Comparison of ENCODE assay signal across 8 cellular contexts in genomic region chr4:47933798-47934197, GRCh38. TPM values are rescaled to one million over a fixed set of nuclear protein-coding genes. Genes with fewer than 3 reads are reported as not detected.
DNase-seq lines count a peak whose midpoint lies in the region; ATAC-seq, FAIRE-seq and TF ChIP-seq lines count a peak whose summit lies in the region.

No MANE protein-coding gene starts in this region.

- no peak for TF ChIP-seq EP300 in K562 (IDR thresholded peaks at IDR 0.05; ENCODE audit: low read length)

- intact Hi-C loops in K562 (cut with micrococcal nuclease) (loop anchor here (1.0 to 10.0 kb wide), 5 partner anchors 226 to 1089 kb away; no protein-coding TSS in a partner anchor), aorta (cut with DNase I) (loop anchor here (5.0 to 10.0 kb wide), 3 partner anchors 151 to 261 kb away; no protein-coding TSS in a partner anchor)

- H3K9me1 ChIP-seq in K562 (ENCODE audit: control insufficient read depth, insufficient read depth, low read length) = no peaks in the 10 kb centered on the region

- no peak overlapping the region for H3K4me2 ChIP-seq in DOHH2 (ENCODE audit: low read length)
- H3K4me2 ChIP-seq in K562 (ENCODE audit: insufficient read depth, low read length) = no peak overlapping the region

- no peak overlapping the region for H3K27ac ChIP-seq in DOHH2 (ENCODE audit: low read depth, low read length)
- no peak overlapping the region for H3K27ac ChIP-seq in K562 (ENCODE audit: extremely low read depth, low read depth, low read length)
- no peak overlapping the region for H3K27ac ChIP-seq in aorta (ENCODE audit: low read depth in 1 of 2, low read length in 2 of 2)
- no peak overlapping the region for H3K27ac ChIP-seq in effector memory CD4-positive, alpha-beta T cell (ENCODE audit: insufficient read depth, low read length, poor library complexity, severe bottlenecking)

- H3K27me3 ChIP-seq in DOHH2 (ENCODE audit: control insufficient read depth, low read length) (no peaks in the 10 kb centered on the region), K562 (ENCODE audit: control insufficient read depth in 2 of 2, insufficient read depth in 2 of 2, low read length in 2 of 2) (peaks cover 10% of the 10 kb centered on the region in 2 experiments; a peak in 2 of 5 replicates), kidney epithelial cell (ENCODE audit: control insufficient read depth, insufficient read depth, low read length) (no peaks in the 10 kb centered on the region), aorta (ENCODE audit: control insufficient read depth in 1 of 2, insufficient read depth in 2 of 2, low read length in 1 of 2) (no peaks in the 10 kb centered on the region)
- H3K27me3 ChIP-seq in effector memory CD4-positive, alpha-beta T cell (replicated peaks; ENCODE audit: control insufficient read depth, insufficient read depth, low read length, poor library complexity, severe bottlenecking) = no peaks in the 10 kb centered on the region

- no peak overlapping the region for H2AFZ ChIP-seq in K562 (ENCODE audit: low read depth, low read length)

- TF ChIP-seq RAD21 in K562 (CRISPR knock-in tag; conservative IDR thresholded peaks at IDR 0.05 in 1 of 2, IDR thresholded peaks at IDR 0.05 in 1 of 2) = peak; percentile 67 to 81

- H3K4me1 ChIP-seq in DOHH2 (ENCODE audit: control insufficient read depth, low read length) (peaks cover 10% of the 10 kb centered on the region), K562 (replicated peaks in 1 of 2; ENCODE audit: control insufficient read depth in 2 of 2, insufficient read depth in 2 of 2, low read length in 2 of 2) (no peaks in the 10 kb centered on the region), aorta (ENCODE audit: control insufficient read depth in 1 of 2, insufficient read depth in 2 of 2, low read length in 2 of 2) (no peaks in the 10 kb centered on the region)
- H3K4me1 ChIP-seq in effector memory CD4-positive, alpha-beta T cell (ENCODE audit: control insufficient read depth, insufficient read depth, low read length, poor library complexity, severe bottlenecking) = no peaks in the 10 kb centered on the region

- peak; percentile 83 for FAIRE-seq in K562 (lab: Jason Lieb, UNC)

- WGBS in K562 (ENCODE audit: insufficient coverage, low coverage, missing lambda C conversion rate) = 2% methylated on average over 4 of the region's 4 CpGs
- WGBS in aorta, 2 donors = 0 to 2% methylated on average over 4 of the region's 4 CpGs

- H3K36me3 ChIP-seq in DOHH2 (ENCODE audit: control insufficient read depth, low read length) (no peaks in the 10 kb centered on the region), K562 (ENCODE audit: control insufficient read depth, insufficient read depth, low read length) (no peaks in the 10 kb centered on the region), kidney epithelial cell (ENCODE audit: control insufficient read depth, insufficient read depth, low read length) (no peaks in the 10 kb centered on the region), aorta (ENCODE audit: control insufficient read depth in 1 of 2, insufficient read depth in 2 of 2, low read length in 1 of 2) (no peaks in the 10 kb centered on the region)
- no peaks in the 10 kb centered on the region for H3K36me3 ChIP-seq in effector memory CD4-positive, alpha-beta T cell (ENCODE audit: control insufficient read depth, insufficient read depth, low read length)

- POLR2A ChIA-PET in K562 (lab: Yijun Ruan, JAX) = interaction anchor here (0.5 to 0.9 kb wide), 7 partner anchors 132 to 370 kb away, joined by 3 to 4 read pairs (median 3); no protein-coding TSS in a partner anchor

- H3F3A ChIP-seq in DOHH2 (ENCODE audit: control insufficient read depth, insufficient read depth) = no peaks in the 10 kb centered on the region

- H3K9me3 ChIP-seq in DOHH2 (ENCODE audit: control insufficient read depth, insufficient read depth, low read length) = 0 out of 2 replicates have a peak, but pooled peaks cover 5% of the 10 kb centered on the region
- no peaks in the 10 kb centered on the region for H3K9me3 ChIP-seq in K562 (replicated peaks; ENCODE audit: control insufficient read depth, insufficient read depth, low read depth, low read length)
- no peaks in the 10 kb centered on the region for H3K9me3 ChIP-seq in aorta (ENCODE audit: control insufficient read depth, low read length)
- H3K9me3 ChIP-seq in effector memory CD4-positive, alpha-beta T cell (ENCODE audit: control insufficient read depth, low read length) = no peaks in the 10 kb centered on the region

- no peak for TF ChIP-seq POLR2A in K562 (conservative IDR thresholded peaks at IDR 0.05)

- DNase-seq in NCI-H146 (lab: John Stamatoyannopoulos, UW) (peak; percentile 37), K562 (ENCODE audit: extremely low read depth in 1 of 4, low spot score in 3 of 4) (peak; percentile 18 to 47 (median 32)), kidney epithelial cell (ENCODE audit: low read depth) (no peak), aorta (no peak)
- DNase-seq in activated effector memory CD4-positive, alpha-beta T cell treated with Interleukin-2 at 50 U/mL for 16 hours = no peak
- DNase-seq in effector memory CD4-positive, alpha-beta T cell = no peak

- CTCF ChIA-PET in K562 (lab: Yijun Ruan, JAX; ENCODE audit: low intra/inter-chr PET ratio) = interaction anchor here (0.7 to 1.8 kb wide), 6 partner anchors 97 to 265 kb away, joined by 3 to 10 read pairs (median 5); no protein-coding TSS in a partner anchor

- peak; percentile 59 for TF ChIP-seq CTCF in DOHH2 (IDR thresholded peaks at IDR 0.05; ENCODE audit: low read depth, low read length, poor library complexity, severe bottlenecking)
- peak; percentile 50 to 85 (median 51); a peak in 5 of 6 replicates for TF ChIP-seq CTCF in K562 (IDR thresholded peaks at IDR 0.05 in 2 of 3, conservative IDR thresholded peaks at IDR 0.05 in 1 of 3; ENCODE audit: insufficient read depth in 2 of 3, low read depth in 1 of 3, low read length in 3 of 3)
- peak; percentile 52 for TF ChIP-seq CTCF in kidney epithelial cell (IDR thresholded peaks at IDR 0.05; ENCODE audit: insufficient read depth, low read length, poor library complexity, severe bottlenecking)

- peak; percentile 50 for ATAC-seq in GM21526 (IDR thresholded peaks at IDR 0.05; ENCODE audit: low FRiP score, unreplicated experiment)
- peak; percentile 72 for ATAC-seq in K562
- ATAC-seq in aorta (ENCODE audit: low FRiP score) = peak; percentile 73

- H3K4me3 ChIP-seq in DOHH2 (ENCODE audit: low read length) = no peak overlapping the region
- no peak overlapping the region for H3K4me3 ChIP-seq in K562
- no peak overlapping the region for H3K4me3 ChIP-seq in kidney epithelial cell (ENCODE audit: low read depth, low read length)
- H3K4me3 ChIP-seq in aorta (ENCODE audit: low read length in 2 of 2) = no peak overlapping the region
- H3K4me3 ChIP-seq in effector memory CD4-positive, alpha-beta T cell (ENCODE audit: insufficient read depth, low read depth, low read length, poor library complexity, severe bottlenecking) = no peak overlapping the region

- no peaks in the 10 kb centered on the region for H3K9me2 ChIP-seq in DOHH2 (replicated peaks; ENCODE audit: control insufficient read depth, low read length)

- in situ Hi-C loops in K562 (cut with MboI) = no loop called here

- no TSS peak for BruUV-seq in K562 (replicated peaks; lab: Mats Ljungman, UMichigan)

- H4K20me1 ChIP-seq in DOHH2 (ENCODE audit: control insufficient read depth, insufficient read depth, low read depth, low read length) = no peaks in the 10 kb centered on the region
- no peaks in the 10 kb centered on the region for H4K20me1 ChIP-seq in K562 (replicated peaks; ENCODE audit: control insufficient read depth, insufficient read depth, low read length)

- no peaks in the 10 kb centered on the region for H3K79me2 ChIP-seq in DOHH2 (ENCODE audit: control insufficient read depth, low read length)
- H3K79me2 ChIP-seq in K562 (ENCODE audit: control insufficient read depth, insufficient read depth, low read length) = no peaks in the 10 kb centered on the region

- H3K9ac ChIP-seq in K562 (ENCODE audit: insufficient read depth in 1 of 2, low read depth in 2 of 2, low read length in 2 of 2) = no peak overlapping the region

TF ChIP-seq in K562, 482 proteins besides CTCF, POLR2A, EP300 and RAD21 (continues in another document):
- TF ChIP-seq ZNF384 (IDR thresholded peaks at IDR 0.05; ENCODE audit: low read depth, low read length) (peak; percentile 54; the same call in 1 of the 2 replicates), ETV1 (tag; conservative IDR thresholded peaks at IDR 0.05; ENCODE audit: low read depth) (no peak)
- TF ChIP-seq, protein P1, sequence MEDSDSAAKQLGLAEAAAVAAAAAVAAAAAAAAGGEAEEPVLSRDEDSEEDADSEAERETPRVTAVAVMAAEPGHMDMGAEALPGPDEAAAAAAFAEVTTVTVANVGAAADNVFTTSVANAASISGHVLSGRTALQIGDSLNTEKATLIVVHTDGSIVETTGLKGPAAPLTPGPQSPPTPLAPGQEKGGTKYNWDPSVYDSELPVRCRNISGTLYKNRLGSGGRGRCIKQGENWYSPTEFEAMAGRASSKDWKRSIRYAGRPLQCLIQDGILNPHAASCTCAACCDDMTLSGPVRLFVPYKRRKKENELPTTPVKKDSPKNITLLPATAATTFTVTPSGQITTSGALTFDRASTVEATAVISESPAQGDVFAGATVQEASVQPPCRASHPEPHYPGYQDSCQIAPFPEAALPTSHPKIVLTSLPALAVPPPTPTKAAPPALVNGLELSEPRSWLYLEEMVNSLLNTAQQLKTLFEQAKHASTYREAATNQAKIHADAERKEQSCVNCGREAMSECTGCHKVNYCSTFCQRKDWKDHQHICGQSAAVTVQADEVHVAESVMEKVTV (CRISPR knock-in tag; IDR thresholded peaks at IDR 0.05) = peak; percentile 50; the same call in 1 of the 2 replicates

RNA-seq across cellular contexts. Expression of gene NFXL1, which starts 19.4 kb away (rescaled TPM):
- total RNA-seq in K562 (2011; cell fraction: chromatin; rRNA removed; ENCODE audit: low replicate concordance) = 36.8 and 85.1 TPM in 2 replicates
- 18.2 and 23.7 TPM in 2 replicates for total RNA-seq in K562 (2011; cell fraction: nucleolus; rRNA removed)
- 26.6 and 27.4 TPM in 2 replicates for total RNA-seq in K562 (2011; cell fraction: nucleoplasm; rRNA removed)
- total RNA-seq in K562 (2014; rRNA removed) = 9.1 and 15.1 TPM in 2 replicates
- total RNA-seq in K562 (2014; rRNA removed; fragmentation: Illumina TruSeq; extraction: Trizol) = 10.6 and 11.2 TPM in 2 replicates
- total RNA-seq in K562 (2015; rRNA removed; fragmentation: Illumina TruSeq; extraction: Trizol) = 8.7 and 9.5 TPM in 2 replicates
- total RNA-seq in K562 (2021) = 16.1 and 18.8 TPM in 2 replicates
- polyA plus RNA-seq in K562 (2011; rRNA removed) = 22.4 and 27.0 TPM in 2 replicates
- polyA plus RNA-seq in K562 (2011; cell fraction: cytosol; rRNA removed) = 6.2 and 12.7 TPM in 2 replicates
- 35.6 and 42.9 TPM in 2 replicates for polyA plus RNA-seq in K562 (2011; cell fraction: nucleus; rRNA removed)
- polyA plus RNA-seq in K562 (2012) = 9.4 and 17.2 TPM in 2 replicates
- polyA plus RNA-seq in K562 (2014; fragmentation: Illumina TruSeq; extraction: Trizol) = 10.4 and 13.0 TPM in 2 replicates
- 1 to 10 TPM; 7.5 to 8.0 TPM for polyA plus RNA-seq in K562 (2014; fragmentation: Nextera tagmentation; extraction: Ambion mirVana)
- 12.8 and 13.6 TPM in 2 replicates for polyA plus RNA-seq in K562 (2014; rRNA removed)
- 87.6 and 93.6 TPM in 2 replicates for polyA minus RNA-seq in K562 (2011; rRNA and poly(A)+ RNA removed)
- polyA minus RNA-seq in K562 (2011; cell fraction: cytosol; rRNA and poly(A)+ RNA removed) = 18.4 and 19.9 TPM in 2 replicates
- polyA minus RNA-seq in K562 (2011; cell fraction: nucleus; rRNA and poly(A)+ RNA removed) = 32.7 and 61.4 TPM in 2 replicates
- 10.7 and 11.7 TPM in 2 replicates for total RNA-seq in kidney epithelial cell
- total RNA-seq in aorta = 10 to 100 TPM; 13.7 to 16.7 TPM
- polyA plus RNA-seq in aorta = 1 to 10 TPM; 6.0 to 8.2 TPM

Comparison
In these comparisons a context has a peak if more than half of its experiments do, and no peak if none do; other contexts are left out.
1. DNase-seq: peak in NCI-H146 (single experiment) and K562 (4 of 4); none in kidney epithelial cell (single experiment), aorta (0 of 2), activated effector memory CD4-positive, alpha-beta T cell treated with Interleukin-2 at 50 U/mL for 16 hours (single experiment) and effector memory CD4-positive, alpha-beta T cell (0 of 3).
2. Peak in every context shown above with its lines, with median percentiles within 50 percentile points of each other: CTCF ChIP-seq and ATAC-seq.